Comparison of ENCODE assay signal across 1 cellular context in genomic region chr12:2034633-2035420, GRCh38.
A peak's percentile ranks its signal among the peaks of the same experiment; 100 is the strongest.
TF ChIP-seq lines count a peak whose summit lies in the region.

No MANE protein-coding gene starts in this region.

TF ChIP-seq in WTC11, 78 proteins besides CTCF, POLR2A, EP300 and RAD21 (continued from another document):
- TF ChIP-seq IRF1 (CRISPR knock-in tag; IDR thresholded peaks at IDR 0.05) (0 out of 2 replicates have a peak, but pooled peaks have one; percentile 24), ERG (CRISPR knock-in tag; IDR thresholded peaks at IDR 0.05) (no peak), ZNF423 (CRISPR knock-in tag; IDR thresholded peaks at IDR 0.05) (no peak; the same call in 1 of the 2 replicates), USF1 (CRISPR knock-in tag; IDR thresholded peaks at IDR 0.05) (peak; percentile 42; the same call in 1 of the 2 replicates), SP1 (CRISPR knock-in tag; conservative IDR thresholded peaks at IDR 0.05) (peak; percentile 92), E2F5 (CRISPR knock-in tag; IDR thresholded peaks at IDR 0.05) (peak; percentile 22; the same call in 1 of the 2 replicates), ZNF138 (CRISPR knock-in tag; conservative IDR thresholded peaks at IDR 0.05) (0 out of 2 replicates have a peak, but pooled peaks have one; percentile 56), PREB (CRISPR knock-in tag; IDR thresholded peaks at IDR 0.05; ENCODE audit: borderline replicate concordance) (no peak), ETV6 (CRISPR knock-in tag; IDR thresholded peaks at IDR 0.05) (peak; percentile 74), FOXP1 (CRISPR knock-in tag; IDR thresholded peaks at IDR 0.05; ENCODE audit: borderline replicate concordance) (peak; percentile 81; the same call in 1 of the 2 replicates), TEAD1 (CRISPR knock-in tag; IDR thresholded peaks at IDR 0.05) (peak; percentile 69; the same call in 1 of the 2 replicates), GABPB1 (CRISPR knock-in tag; IDR thresholded peaks at IDR 0.05) (peak; percentile 21; the same call in 1 of the 2 replicates)
